ENCODE assay signal across 16 cellular contexts in genomic region chr4:129322947-129323346, GRCh38.
"Had no signal": no experiment of that assay in that cellular context is flagged by ENCODE, and none has a peak within 500 bp of the region (broad histone marks: within the 10 kb centered on the region; RNA-seq: fewer than 3 reads in every experiment).

No MANE protein-coding gene starts in this region.

- H3K4me3 Mint-ChIP-seq: endodermal cell; natural killer cell; stimulated activated memory B cell treated with anti-CD40 and anti-IgM and Interleukin-4, amounts not matched to agents 10 μg/mL and 1 μg/mL and 100 μg/mL, for 72 hours; stimulated activated naive CD8-positive, alpha-beta T cell treated with anti-CD3 and anti-CD28 coated beads, Interleukin-15, Interleukin-2, amounts not matched to agents 100 ng/mL and 50 ng/mL, for 24 hours had no signal

- DNase-seq: colonic mucosa; dermis blood vessel endothelial cell; endodermal cell; foreskin melanocyte; kidney glomerular epithelial cell; natural killer cell; occipital lobe; pancreas; right cardiac atrium; stimulated activated CD4-positive, alpha-beta T cell treated with anti-CD3 and anti-CD28 coated beads, Interleukin-4, amount 100 ng/mL, for 1 hour; tibial artery; upper lobe of left lung; uterus had no signal

- H3K9me3 Mint-ChIP-seq: endodermal cell; stimulated activated memory B cell treated with anti-CD40 and anti-IgM and Interleukin-4, amounts not matched to agents 10 μg/mL and 1 μg/mL and 100 μg/mL, for 72 hours; stimulated activated naive CD8-positive, alpha-beta T cell treated with anti-CD3 and anti-CD28 coated beads, Interleukin-15, Interleukin-2, amounts not matched to agents 100 ng/mL and 50 ng/mL, for 24 hours had no signal

- H3K27me3 Mint-ChIP-seq: progenitor cell of endocrine pancreas had no signal

- H3K27ac Mint-ChIP-seq: endodermal cell; natural killer cell; progenitor cell of endocrine pancreas; stimulated activated memory B cell treated with anti-CD40 and anti-IgM and Interleukin-4, amounts not matched to agents 10 μg/mL and 1 μg/mL and 100 μg/mL, for 72 hours; stimulated activated naive CD8-positive, alpha-beta T cell treated with anti-CD3 and anti-CD28 coated beads, Interleukin-15, Interleukin-2, amounts not matched to agents 100 ng/mL and 50 ng/mL, for 24 hours had no signal

- H3K36me3 Mint-ChIP-seq: natural killer cell; stimulated activated memory B cell treated with anti-CD40 and anti-IgM and Interleukin-4, amounts not matched to agents 10 μg/mL and 1 μg/mL and 100 μg/mL, for 72 hours had no signal

- H3K4me1 Mint-ChIP-seq: natural killer cell; stimulated activated memory B cell treated with anti-CD40 and anti-IgM and Interleukin-4, amounts not matched to agents 10 μg/mL and 1 μg/mL and 100 μg/mL, for 72 hours had no signal

- ATAC-seq: natural killer cell; pancreas; right cardiac atrium; stimulated activated memory B cell treated with anti-CD40 and anti-IgM and Interleukin-4, amounts not matched to agents 10 μg/mL and 1 μg/mL and 100 μg/mL, for 72 hours had no signal
